Comparison of ENCODE assay signal across 19 cellular contexts in the genomic region with DNA sequence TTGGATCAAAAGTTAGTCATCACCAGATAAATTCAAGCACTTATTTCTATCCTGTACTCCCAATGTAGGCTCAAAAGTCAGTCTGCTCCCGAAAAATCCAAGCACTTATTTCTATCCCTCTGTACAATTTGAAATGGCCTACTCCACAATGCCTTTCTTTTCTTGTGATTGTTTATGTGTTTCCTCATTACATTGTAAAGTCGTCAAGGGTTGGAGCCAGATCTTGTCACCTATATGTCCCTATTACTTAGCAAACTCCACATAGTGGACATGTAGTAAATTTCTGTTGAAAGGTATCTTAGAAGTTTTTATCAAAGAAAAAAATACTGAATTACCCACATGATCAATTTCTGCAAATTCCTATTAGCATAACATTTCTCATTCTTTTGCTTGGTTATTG.
DNase-seq lines count a peak whose midpoint lies in the region; ATAC-seq and TF ChIP-seq lines count a peak whose summit lies in the region.
"Had no signal": no experiment of that assay in that cellular context is flagged by ENCODE, and none has a peak within 500 bp of the region (broad histone marks: within the 10 kb centered on the region; RNA-seq: fewer than 3 reads in every experiment).

No MANE protein-coding gene starts in this region.

- H3K36me3 Mint-ChIP-seq in CD8-positive, alpha-beta T cell: peaks cover 51% of the 10 kb centered on the region
- peaks cover 11% of the 10 kb centered on the region for H3K36me3 Mint-ChIP-seq in activated T-helper 1 cell treated with anti-CD3 and anti-CD28 coated beads, Interleukin-12 subunit alpha, Interleukin-12 subunit beta, Interleukin-2, Interleukin-4 antibody, amounts not matched to agents 30 ng/mL and 10 ng/mL and 1 ng/mL, durations not matched to agents 14 hours and 24 hours and 36 hours (ENCODE audit: low read depth)

- peak overlapping the region; percentile 28 for H3K27ac Mint-ChIP-seq in CD8-positive, alpha-beta T cell
- no peak overlapping the region for H3K27ac Mint-ChIP-seq in activated T-helper 1 cell treated with anti-CD3 and anti-CD28 coated beads, Interleukin-12 subunit alpha, Interleukin-12 subunit beta, Interleukin-2, Interleukin-4 antibody, amounts not matched to agents 30 ng/mL and 10 ng/mL and 1 ng/mL, durations not matched to agents 14 hours and 24 hours and 36 hours
- H3K27ac Mint-ChIP-seq: B cell; CD4-positive, CD25-positive, alpha-beta regulatory T cell had no signal

- H3K4me1 ChIP-seq in CD8-positive, alpha-beta T cell (ENCODE audit: insufficient read depth, low read length): no peaks in the 10 kb centered on the region
- H3K4me1 ChIP-seq in psoas muscle: peaks cover under 1% of the 10 kb centered on the region

- no peak for TF ChIP-seq CTCF in 22Rv1 (IDR thresholded peaks at IDR 0.05)
- TF ChIP-seq CTCF in CD8-positive, alpha-beta T cell (IDR thresholded peaks at IDR 0.05): no peak
- no peak for TF ChIP-seq CTCF in psoas muscle (IDR thresholded peaks at IDR 0.05)

- no peak for DNase-seq in CD8-positive, alpha-beta T cell
- no peak for DNase-seq in left colon
- DNase-seq in psoas muscle: no peak
- no peak for DNase-seq in activated T-helper 1 cell treated with anti-CD3 and anti-CD28 coated beads, Interleukin-12 subunit alpha, Interleukin-12 subunit beta, Interleukin-2, Interleukin-4 antibody, amounts not matched to agents 30 ng/mL and 10 ng/mL and 1 ng/mL, durations not matched to agents 14 hours and 24 hours and 36 hours (ENCODE audit: low spot score)
- DNase-seq in activated T-cell treated with anti-CD3 and anti-CD28 coated beads for 4 hours: no peak
- DNase-seq: CD4-positive, CD25-positive, alpha-beta regulatory T cell; CD8-positive, alpha-beta memory T cell; DMS 273 treated with DMSO at 0.1 percent for 48 hours; DMS79; EL; GM23248; H7; HCEC 1CT had no signal

- no peaks in the 10 kb centered on the region for H3K27me3 Mint-ChIP-seq in CD8-positive, alpha-beta T cell (ENCODE audit: low read depth)
- no peaks in the 10 kb centered on the region for H3K27me3 Mint-ChIP-seq in activated T-helper 1 cell treated with anti-CD3 and anti-CD28 coated beads, Interleukin-12 subunit alpha, Interleukin-12 subunit beta, Interleukin-2, Interleukin-4 antibody, amounts not matched to agents 30 ng/mL and 10 ng/mL and 1 ng/mL, durations not matched to agents 14 hours and 24 hours and 36 hours (ENCODE audit: insufficient read depth)
- H3K27me3 Mint-ChIP-seq: B cell; CD4-positive, CD25-positive, alpha-beta regulatory T cell; CD8-positive, alpha-beta memory T cell had no signal

- H3K9me3 Mint-ChIP-seq in CD8-positive, alpha-beta T cell: no peaks in the 10 kb centered on the region
- H3K9me3 Mint-ChIP-seq in activated T-helper 1 cell treated with anti-CD3 and anti-CD28 coated beads, Interleukin-12 subunit alpha, Interleukin-12 subunit beta, Interleukin-2, Interleukin-4 antibody, amounts not matched to agents 30 ng/mL and 10 ng/mL and 1 ng/mL, durations not matched to agents 14 hours and 24 hours and 36 hours: no peaks in the 10 kb centered on the region
- H3K9me3 Mint-ChIP-seq: CD4-positive, CD25-positive, alpha-beta regulatory T cell; CD8-positive, alpha-beta memory T cell had no signal

- peaks cover 4% of the 10 kb centered on the region for H3K36me3 ChIP-seq in CD8-positive, alpha-beta T cell (ENCODE audit: insufficient read depth, low read length)
- peaks cover 6 to 48% of the 10 kb centered on the region in 2 donors for H3K36me3 ChIP-seq in psoas muscle (ENCODE audit: insufficient read depth in 1 of 2, low read depth in 1 of 2)

- POLR2A ChIA-PET in CD8-positive, alpha-beta T cell (lab: Charles Lee): no interaction called here

- 85 to 88% (median 88%) methylated on average over 2 of the region's 2 CpGs for WGBS in psoas muscle, 3 donors

- no peak overlapping the region for H3K4me3 ChIP-seq in CD8-positive, alpha-beta T cell (ENCODE audit: low read depth, low read length)
- H3K4me3 ChIP-seq in psoas muscle: no peak overlapping the region
- H3K4me3 ChIP-seq: BLaER1, GM12878, GM23248 had no signal

- CTCF ChIA-PET in CD8-positive, alpha-beta T cell (lab: Charles Lee): no interaction called here

- ATAC-seq in CD8-positive, alpha-beta T cell: no peak
- ATAC-seq in left colon (peak; percentile 66), psoas muscle (no peak), HG02973 (IDR thresholded peaks at IDR 0.05; ENCODE audit: unreplicated experiment) (no peak)
- ATAC-seq: GM12878 had no signal

- intact Hi-C loops in CD8-positive, alpha-beta T cell (cut with DNase I, micrococcal nuclease): no loop called here
- intact Hi-C loops in left colon (cut with DNase I, micrococcal nuclease) (no loop called here), psoas muscle (cut with DNase I) (no loop called here)
- intact Hi-C loops in activated T-helper 1 cell treated with anti-CD3 and anti-CD28 coated beads, Interleukin-12 subunit alpha, Interleukin-12 subunit beta, Interleukin-2, Interleukin-4 antibody, amounts not matched to agents 30 ng/mL and 10 ng/mL and 1 ng/mL, durations not matched to agents 14 hours and 24 hours and 36 hours (cut with micrococcal nuclease): no loop called here

- H3K4me1 Mint-ChIP-seq in CD8-positive, alpha-beta T cell (ENCODE audit: low read depth): peaks cover 6% of the 10 kb centered on the region
- H3K4me1 Mint-ChIP-seq in activated T-helper 1 cell treated with anti-CD3 and anti-CD28 coated beads, Interleukin-12 subunit alpha, Interleukin-12 subunit beta, Interleukin-2, Interleukin-4 antibody, amounts not matched to agents 30 ng/mL and 10 ng/mL and 1 ng/mL, durations not matched to agents 14 hours and 24 hours and 36 hours (ENCODE audit: low read depth): no peaks in the 10 kb centered on the region

- peak overlapping the region; percentile 99 for H3K27ac ChIP-seq in 22Rv1
- H3K27ac ChIP-seq in CD8-positive, alpha-beta T cell (ENCODE audit: low read depth, low read length): no peak overlapping the region
- peak overlapping the region; percentile 23 for H3K27ac ChIP-seq in psoas muscle
- H3K27ac ChIP-seq: BLaER1, C4-2B, GM23248 had no signal

- H3K27me3 ChIP-seq in CD8-positive, alpha-beta T cell (ENCODE audit: insufficient read depth, low read length): no peaks in the 10 kb centered on the region
- no peaks in the 10 kb centered on the region for H3K27me3 ChIP-seq in psoas muscle (ENCODE audit: insufficient read depth in 3 of 3, low read length in 2 of 3)
- H3K27me3 ChIP-seq: BLaER1 had no signal

- H3K9me3 ChIP-seq in CD8-positive, alpha-beta T cell (ENCODE audit: low read length): no peaks in the 10 kb centered on the region
- H3K9me3 ChIP-seq in psoas muscle: no peaks in the 10 kb centered on the region
- H3K9me3 ChIP-seq: BLaER1 had no signal

- H3K4me3 Mint-ChIP-seq in CD8-positive, alpha-beta T cell: no peak overlapping the region
- H3K4me3 Mint-ChIP-seq in activated T-helper 1 cell treated with anti-CD3 and anti-CD28 coated beads, Interleukin-12 subunit alpha, Interleukin-12 subunit beta, Interleukin-2, Interleukin-4 antibody, amounts not matched to agents 30 ng/mL and 10 ng/mL and 1 ng/mL, durations not matched to agents 14 hours and 24 hours and 36 hours: no peak overlapping the region
- H3K4me3 Mint-ChIP-seq: B cell; CD4-positive, CD25-positive, alpha-beta regulatory T cell; CD8-positive, alpha-beta memory T cell had no signal
